ENCODE assay signal across 20 cellular contexts in the genomic region with DNA sequence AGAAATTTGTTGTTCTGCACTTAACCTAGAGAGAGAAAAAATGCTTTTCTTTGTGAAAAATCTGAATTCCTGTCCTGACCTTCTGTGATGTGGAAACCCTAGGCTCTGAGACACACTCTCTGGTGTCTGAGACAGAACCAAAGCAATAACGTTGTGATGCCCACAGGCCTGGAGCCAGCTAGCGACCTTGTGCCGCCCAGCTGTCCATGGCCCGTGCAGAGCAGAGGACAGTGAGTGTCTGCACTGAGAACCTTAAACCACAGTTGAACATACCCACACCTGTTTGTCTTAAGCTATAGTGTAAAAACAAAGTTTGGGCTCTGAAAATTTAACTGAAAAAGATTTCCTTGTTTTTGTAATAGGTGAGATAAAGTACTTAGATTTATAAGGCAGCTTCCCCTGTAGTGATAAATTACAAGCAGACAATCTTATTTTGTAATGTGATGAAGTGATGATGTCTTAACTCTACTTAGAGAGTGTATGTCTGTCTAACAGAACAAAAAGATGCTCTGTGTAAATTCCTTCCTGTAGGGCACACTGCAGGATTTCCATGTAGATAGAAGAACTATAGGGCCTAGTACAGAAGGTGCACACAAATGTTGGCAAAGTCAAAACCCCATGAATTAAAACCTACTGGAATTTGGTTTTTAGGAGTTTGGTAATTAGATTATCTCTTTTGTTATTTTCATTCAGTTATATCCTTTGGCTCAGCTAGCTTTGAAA.
DNase-seq lines count a peak whose midpoint lies in the region; ATAC-seq and TF ChIP-seq lines count a peak whose summit lies in the region.
"Had no signal": no experiment of that assay in that cellular context is flagged by ENCODE, and none has a peak within 500 bp of the region (broad histone marks: within the 10 kb centered on the region; RNA-seq: fewer than 3 reads in every experiment).

No MANE protein-coding gene starts in this region.

- no peak overlapping the region for H3K4me3 Mint-ChIP-seq in activated naive CD4-positive, alpha-beta T cell treated with anti-CD3 and anti-CD28 coated beads, Interleukin-2, amount 10 ng/mL, durations not matched to agents 7 days and 5 days
- no peak overlapping the region for H3K4me3 Mint-ChIP-seq in activated naive CD4-positive, alpha-beta T cell treated with anti-CD3 and anti-CD28 coated beads for 36 hours
- peak overlapping the region; percentile 75 to 83 for H3K4me3 Mint-ChIP-seq in effector memory CD8-positive, alpha-beta T cell
- H3K4me3 Mint-ChIP-seq: IgD-negative memory B cell; stimulated activated naive B cell treated with anti-CD40 and anti-IgM and Interleukin-4, amounts not matched to agents 10 μg/mL and 1 μg/mL and 100 μg/mL, for 72 hours had no signal

- peaks cover 0 to 2% of the 10 kb centered on the region in 2 experiments for H3K4me1 ChIP-seq in neutrophil (ENCODE audit: control insufficient read depth in 1 of 2, insufficient read depth in 1 of 2, low read depth in 1 of 2, low read length in 1 of 2)
- H3K4me1 ChIP-seq: psoas muscle had no signal

- H3K27me3 ChIP-seq in neutrophil: no peaks in the 10 kb centered on the region
- H3K27me3 ChIP-seq: thyroid gland had no signal

- DNase-seq in activated naive CD4-positive, alpha-beta T cell treated with anti-CD3 and anti-CD28 coated beads, Interleukin-2, amount 10 ng/mL, durations not matched to agents 7 days and 5 days: no peak
- no peak for DNase-seq in activated naive CD4-positive, alpha-beta T cell treated with anti-CD3 and anti-CD28 coated beads for 36 hours
- peak; percentile 26 for DNase-seq in SK-MEL-5 (ENCODE audit: low read depth, low spot score)
- DNase-seq in effector memory CD8-positive, alpha-beta T cell: no peak
- DNase-seq in mesenteric fat pad (ENCODE audit: low spot score): no peak
- no peak for DNase-seq in ureter (ENCODE audit: low spot score)
- DNase-seq: activated CD4-positive, alpha-beta T cell treated with anti-CD3 and anti-CD28 coated beads, Interleukin-2, amount 50 U/mL, for 4 hours; NCI-H1436; NCI-H524 treated with DMSO at 0.1 percent for 48 hours; psoas muscle; RPMI8226; stimulated activated CD4-positive, alpha-beta T cell treated with anti-CD3 and anti-CD28 coated beads, Interleukin-2, amount 100 ng/mL, for 24 hours; stimulated activated naive B cell treated with anti-CD40 and anti-IgM and Interleukin-4, amounts not matched to agents 10 μg/mL and 1 μg/mL and 100 μg/mL, for 72 hours; thyroid gland had no signal

- no peak for ATAC-seq in effector memory CD8-positive, alpha-beta T cell (replicated peaks)
- ATAC-seq in GM18498 (IDR thresholded peaks at IDR 0.05; ENCODE audit: unreplicated experiment): no peak
- ATAC-seq: esophagus mucosa; stimulated activated naive B cell treated with anti-CD40 and anti-IgM and Interleukin-4, amounts not matched to agents 10 μg/mL and 1 μg/mL and 100 μg/mL, for 72 hours had no signal

- H3K4me1 Mint-ChIP-seq in activated naive CD4-positive, alpha-beta T cell treated with anti-CD3 and anti-CD28 coated beads, Interleukin-2, amount 10 ng/mL, durations not matched to agents 7 days and 5 days: peaks cover 49% of the 10 kb centered on the region
- peaks cover 45% of the 10 kb centered on the region for H3K4me1 Mint-ChIP-seq in activated naive CD4-positive, alpha-beta T cell treated with anti-CD3 and anti-CD28 coated beads for 36 hours (ENCODE audit: low read depth)
- peaks cover 42 to 65% of the 10 kb centered on the region in 2 donors for H3K4me1 Mint-ChIP-seq in effector memory CD8-positive, alpha-beta T cell (ENCODE audit: low read depth in 2 of 2)

- H3K36me3 ChIP-seq in neutrophil: peaks cover 74% of the 10 kb centered on the region

- no peaks in the 10 kb centered on the region for H3K9me3 ChIP-seq in neutrophil
- H3K9me3 ChIP-seq: thyroid gland had no signal

- peak overlapping the region; percentile 76 for H3K27ac Mint-ChIP-seq in activated naive CD4-positive, alpha-beta T cell treated with anti-CD3 and anti-CD28 coated beads, Interleukin-2, amount 10 ng/mL, durations not matched to agents 7 days and 5 days
- H3K27ac Mint-ChIP-seq in activated naive CD4-positive, alpha-beta T cell treated with anti-CD3 and anti-CD28 coated beads for 36 hours: no peak overlapping the region
- H3K27ac Mint-ChIP-seq in effector memory CD8-positive, alpha-beta T cell: peak overlapping the region; percentile 96 to 99
- H3K27ac Mint-ChIP-seq: IgD-negative memory B cell had no signal

- TF ChIP-seq CTCF in neutrophil (IDR thresholded peaks at IDR 0.05): no peak

- H3K4me3 ChIP-seq in neutrophil (ENCODE audit: low read depth in 1 of 2, low read length in 1 of 2): no peak overlapping the region
- H3K4me3 ChIP-seq: psoas muscle, skin epidermis, thyroid gland had no signal

- in situ Hi-C loops in SK-MEL-5 (cut with HindIII; ENCODE audit: low pct_unique_long_range_greater_than_20kb, low sequenced_read_pairs): no loop called here

- intact Hi-C loops in activated naive CD4-positive, alpha-beta T cell treated with anti-CD3 and anti-CD28 coated beads for 36 hours (cut with micrococcal nuclease): no loop called here

- peaks cover 91% of the 10 kb centered on the region for H3K36me3 Mint-ChIP-seq in activated naive CD4-positive, alpha-beta T cell treated with anti-CD3 and anti-CD28 coated beads, Interleukin-2, amount 10 ng/mL, durations not matched to agents 7 days and 5 days
- peaks cover 74% of the 10 kb centered on the region for H3K36me3 Mint-ChIP-seq in activated naive CD4-positive, alpha-beta T cell treated with anti-CD3 and anti-CD28 coated beads for 36 hours (ENCODE audit: low read depth)
- H3K36me3 Mint-ChIP-seq in effector memory CD8-positive, alpha-beta T cell (ENCODE audit: insufficient read depth): peaks cover 61% of the 10 kb centered on the region

- H3K9me3 Mint-ChIP-seq in activated naive CD4-positive, alpha-beta T cell treated with anti-CD3 and anti-CD28 coated beads, Interleukin-2, amount 10 ng/mL, durations not matched to agents 7 days and 5 days: peaks cover 30% of the 10 kb centered on the region
- peaks cover 30% of the 10 kb centered on the region for H3K9me3 Mint-ChIP-seq in activated naive CD4-positive, alpha-beta T cell treated with anti-CD3 and anti-CD28 coated beads for 36 hours
- H3K9me3 Mint-ChIP-seq in effector memory CD8-positive, alpha-beta T cell: peaks cover 7 to 13% of the 10 kb centered on the region in 2 donors

- H3K27ac ChIP-seq in neutrophil: peak overlapping the region; percentile 68
- H3K27ac ChIP-seq: HL-60, psoas muscle, skin epidermis, thyroid gland had no signal

- H3K27me3 Mint-ChIP-seq in activated naive CD4-positive, alpha-beta T cell treated with anti-CD3 and anti-CD28 coated beads, Interleukin-2, amount 10 ng/mL, durations not matched to agents 7 days and 5 days: no peaks in the 10 kb centered on the region
- H3K27me3 Mint-ChIP-seq in activated naive CD4-positive, alpha-beta T cell treated with anti-CD3 and anti-CD28 coated beads for 36 hours (ENCODE audit: low read depth): no peaks in the 10 kb centered on the region
- H3K27me3 Mint-ChIP-seq in effector memory CD8-positive, alpha-beta T cell: no peaks in the 10 kb centered on the region
- H3K27me3 Mint-ChIP-seq: IgD-negative memory B cell; stimulated activated naive B cell treated with anti-CD40 and anti-IgM and Interleukin-4, amounts not matched to agents 10 μg/mL and 1 μg/mL and 100 μg/mL, for 72 hours had no signal

- CTCF ChIA-PET in activated naive CD4-positive, alpha-beta T cell treated with anti-CD3 and anti-CD28 coated beads, Interleukin-2, amount 10 ng/mL, durations not matched to agents 7 days and 5 days (lab: Charles Lee): no interaction called here
- CTCF ChIA-PET in activated naive CD4-positive, alpha-beta T cell treated with anti-CD3 and anti-CD28 coated beads for 36 hours (lab: Charles Lee): no interaction called here

Comparison
In these comparisons a context has a peak if more than half of its experiments do, and no peak if none do; other contexts are left out.
1. H3K4me3 Mint-ChIP-seq: peak in effector memory CD8-positive, alpha-beta T cell (2 of 2); none in activated naive CD4-positive, alpha-beta T cell treated with anti-CD3 and anti-CD28 coated beads, Interleukin-2, amount 10 ng/mL, durations not matched to agents 7 days and 5 days (single experiment) and activated naive CD4-positive, alpha-beta T cell treated with anti-CD3 and anti-CD28 coated beads for 36 hours (single experiment).